Comparison of ENCODE assay signal across 19 cellular contexts in genomic region chr3:85502148-85502875, GRCh38.
A peak's percentile ranks its signal among the peaks of the same experiment; 100 is the strongest.
DNase-seq lines count a peak whose midpoint lies in the region; ATAC-seq and TF ChIP-seq lines count a peak whose summit lies in the region.
"Had no signal": no experiment of that assay in that cellular context is flagged by ENCODE, and none has a peak within 500 bp of the region (broad histone marks: within the 10 kb centered on the region; RNA-seq: fewer than 3 reads in every experiment).

No MANE protein-coding gene starts in this region.

- H3K79me2 ChIP-seq in SK-N-SH (ENCODE audit: insufficient read depth) = no peaks in the 10 kb centered on the region
- H3K79me2 ChIP-seq in OCI-LY3 (ENCODE audit: low read length) = no peaks in the 10 kb centered on the region

- DNase-seq in SK-N-SH (no peak), AG08395 (ENCODE audit: low spot score) (no peak), cardiac septum (ENCODE audit: low spot score) (no peak)
- DNase-seq in activated effector memory CD4-positive, alpha-beta T cell treated with Interleukin-2 at 50 U/mL for 16 hours = no peak
- DNase-seq: 8988T; ACHN; C1 segment of cervical spinal cord; Calu3; CD4-positive, alpha-beta memory T cell; COR-L47; DMS53; DMS79 treated with DMSO at 0.1 percent for 48 hours; GM23248; H9 had no signal

- no peak for TF ChIP-seq RAD21 in SK-N-SH (IDR thresholded peaks at IDR 0.05; ENCODE audit: low read length)

- POLR2A ChIA-PET in SK-N-SH (lab: Yijun Ruan, JAX) = no interaction called here

- CTCF ChIA-PET in SK-N-SH (lab: Yijun Ruan, JAX) = no interaction called here

- intact Hi-C loops in cardiac septum (cut with DNase I) = no loop called here

- TF ChIP-seq CTCF in SK-N-SH (IDR thresholded peaks at IDR 0.05) (no peak), OCI-LY3 (IDR thresholded peaks at IDR 0.05; ENCODE audit: low read depth, low read length) (no peak)

- H3K36me3 ChIP-seq in SK-N-SH (replicated peaks in 1 of 2; ENCODE audit: control insufficient read depth in 1 of 2, insufficient read depth in 2 of 2, low read length in 1 of 2) (no peaks in the 10 kb centered on the region), OCI-LY3 (replicated peaks; ENCODE audit: low read depth, low read length) (no peaks in the 10 kb centered on the region), mesodermal cell (ENCODE audit: control insufficient read depth, insufficient read depth, low read length) (no peaks in the 10 kb centered on the region)

- no peaks in the 10 kb centered on the region; a peak in 2 of 4 replicates for H3K4me1 ChIP-seq in SK-N-SH (ENCODE audit: control insufficient read depth in 1 of 2, insufficient read depth in 2 of 2, low read depth in 1 of 2, low read length in 1 of 2)
- H3K4me1 ChIP-seq in OCI-LY3 (ENCODE audit: low read length) = peaks cover 5% of the 10 kb centered on the region; the same call in 1 of the 2 replicates
- no peaks in the 10 kb centered on the region for H3K4me1 ChIP-seq in mesodermal cell (ENCODE audit: control insufficient read depth, insufficient read depth, low read length, poor library complexity, severe bottlenecking)
- H3K4me1 ChIP-seq: A549 had no signal

- no peak overlapping the region for H2AFZ ChIP-seq in SK-N-SH (ENCODE audit: low read depth)
- 0 out of 2 replicates have a peak overlapping the region, but pooled peaks have one; percentile 11 for H2AFZ ChIP-seq in OCI-LY3 (ENCODE audit: low read depth, low read length)
- H2AFZ ChIP-seq: GM23248 had no signal

- H3K9ac ChIP-seq in SK-N-SH (no peak overlapping the region), OCI-LY3 (ENCODE audit: low read length) (no peak overlapping the region)
- H3K9ac ChIP-seq: GM23248 had no signal

- no peaks in the 10 kb centered on the region for H3F3A ChIP-seq in SK-N-SH (replicated peaks; ENCODE audit: insufficient read depth)

- H3K4me3 ChIP-seq in SK-N-SH (ENCODE audit: low read depth in 2 of 2, low read length in 1 of 2) (no peak overlapping the region), OCI-LY3 (ENCODE audit: low read length) (no peak overlapping the region), mesodermal cell (ENCODE audit: extremely low read depth, insufficient read depth, low read length, poor library complexity, severe bottlenecking) (no peak overlapping the region)
- H3K4me3 ChIP-seq: A549, GM23248 had no signal

- ATAC-seq in SK-N-SH treated with all-trans-retinoic acid at 6 μM for 48 hours = no peak
- ATAC-seq: A549, HCT116 had no signal

- H3K9me2 ChIP-seq in SK-N-SH = no peaks in the 10 kb centered on the region

- no peaks in the 10 kb centered on the region for H3K9me3 ChIP-seq in SK-N-SH
- H3K9me3 ChIP-seq in OCI-LY3 (ENCODE audit: insufficient read depth, low read length) = no peaks in the 10 kb centered on the region
- no peaks in the 10 kb centered on the region for H3K9me3 ChIP-seq in mesodermal cell (ENCODE audit: control insufficient read depth, low read length)
- H3K9me3 ChIP-seq: A549 had no signal

- 31% methylated on average over 2 of the region's 2 CpGs for WGBS in SK-N-SH (ENCODE audit: low lambda C conversion rate)
- 100% methylated on average over 1 of the region's 2 CpGs; no CpG with 5 or more reads in 1 of the 2 experiments for WGBS in mesodermal cell (ENCODE audit: insufficient coverage in 2 of 2), 2 experiments

- H4K20me1 ChIP-seq in SK-N-SH (ENCODE audit: insufficient read depth) (no peaks in the 10 kb centered on the region), OCI-LY3 (ENCODE audit: insufficient read depth, low read length) (no peaks in the 10 kb centered on the region)

- H3K27ac ChIP-seq in SK-N-SH (ENCODE audit: low read depth in 2 of 2, low read length in 1 of 2) (no peak overlapping the region), OCI-LY3 (ENCODE audit: low read length) (no peak overlapping the region), mesodermal cell (ENCODE audit: low read depth, low read length, severe bottlenecking) (peak overlapping the region; percentile 39)
- H3K27ac ChIP-seq: A549, GM23248 had no signal

- no peak overlapping the region for H3K4me2 ChIP-seq in SK-N-SH
- no peak overlapping the region for H3K4me2 ChIP-seq in OCI-LY3 (ENCODE audit: low read length)
- H3K4me2 ChIP-seq: A549 had no signal

- TF ChIP-seq EP300 in SK-N-SH (IDR thresholded peaks at IDR 0.05; ENCODE audit: borderline replicate concordance in 1 of 2, low read depth in 1 of 2, low read length in 1 of 2) = no peak

- peaks cover 6% of the 10 kb centered on the region; the same call in 1 of the 2 replicates for H3K27me3 ChIP-seq in SK-N-SH (ENCODE audit: insufficient read depth)
- H3K27me3 ChIP-seq in OCI-LY3 (ENCODE audit: low read depth, low read length) = no peaks in the 10 kb centered on the region

TF ChIP-seq in SK-N-SH treated with all-trans-retinoic acid at 6 μM for 48 hours, 23 proteins besides CTCF, POLR2A, EP300 and RAD21:
- TF ChIP-seq ISL1 (CRISPR knock-in tag; IDR thresholded peaks at IDR 0.05) (0 out of 2 replicates have a peak, but pooled peaks have one; percentile 11), ZFP3 (CRISPR knock-in tag; IDR thresholded peaks at IDR 0.05) (no peak)

TF ChIP-seq in SK-N-SH, 30 proteins besides CTCF, POLR2A, EP300 and RAD21:
- no peak for TF ChIP-seq GABPA (IDR thresholded peaks at IDR 0.05; ENCODE audit: low read depth)
- no peak for TF ChIP-seq FOSL2 (IDR thresholded peaks at IDR 0.05; ENCODE audit: borderline replicate concordance, low read depth)
